ENCODE assay signal across 8 cellular contexts in the genomic region with DNA sequence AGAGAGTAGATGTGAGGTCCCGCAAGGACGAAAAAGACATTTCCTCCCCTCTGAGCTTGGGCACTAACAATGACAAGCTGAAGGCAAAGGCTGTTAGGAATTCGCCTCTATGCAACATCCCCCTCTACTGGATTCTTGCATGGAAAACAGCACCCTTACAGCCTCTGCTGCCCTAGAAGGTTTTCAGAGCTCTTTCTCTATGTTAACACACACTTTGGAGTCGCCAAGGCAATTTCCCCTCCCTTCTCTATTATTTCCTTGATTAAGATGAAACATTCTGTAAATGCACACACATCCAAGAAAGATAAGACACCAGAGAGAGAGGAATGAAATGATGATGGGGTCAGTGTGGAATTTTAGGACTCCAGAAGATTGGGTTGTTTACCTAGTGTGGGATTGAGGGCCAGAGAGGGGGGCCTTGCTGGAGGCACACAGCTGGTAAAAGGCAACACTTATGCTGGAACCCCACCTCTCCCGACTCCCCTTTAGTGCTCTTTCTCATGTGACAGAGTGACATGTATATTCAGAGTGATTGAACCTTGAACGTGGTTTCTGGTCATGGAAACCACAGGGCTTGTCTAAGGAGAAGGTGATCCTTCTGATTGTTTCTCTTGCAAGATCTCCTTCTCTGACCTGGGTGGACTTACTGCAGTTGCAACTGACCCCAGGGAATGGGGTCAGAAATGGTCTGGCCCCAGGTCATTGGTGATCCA.
DNase-seq lines count a peak whose midpoint lies in the region; ATAC-seq and TF ChIP-seq lines count a peak whose summit lies in the region.

No MANE protein-coding gene starts in this region.

- peak overlapping the region; percentile 24 for H3K4me3 Mint-ChIP-seq in activated T-cell treated with anti-CD3 and anti-CD28 coated beads, Interleukin-2, amount 50 U/mL, for 24 hours
- peak overlapping the region in 5 of 10 donors; percentile 16 to 64 (median 47) for H3K4me3 Mint-ChIP-seq in naive thymus-derived CD4-positive, alpha-beta T cell

- no peaks in the 10 kb centered on the region for H3K27me3 ChIP-seq in esophagus squamous epithelium
- H3K27me3 ChIP-seq in naive thymus-derived CD4-positive, alpha-beta T cell (ENCODE audit: control insufficient read depth in 2 of 2, insufficient read depth in 2 of 2, low read length in 2 of 2) = no peaks in the 10 kb centered on the region

- CTCF ChIA-PET in naive thymus-derived CD4-positive, alpha-beta T cell (lab: Charles Lee) = interaction anchor here (0.6 to 3.1 kb wide), 40 partner anchors 10 to 1239 kb away, joined by 3 to 57 read pairs (median 4); a partner anchor contains a TSS

- POLR2A ChIA-PET in naive thymus-derived CD4-positive, alpha-beta T cell (lab: Charles Lee) = interaction anchor here (0.8 to 1.3 kb wide), 6 partner anchors 8 to 1059 kb away, joined by 3 to 8 read pairs (median 6); a partner anchor contains a TSS

- no peaks in the 10 kb centered on the region for H3K36me3 Mint-ChIP-seq in activated T-cell treated with anti-CD3 and anti-CD28 coated beads, Interleukin-2, amount 50 U/mL, for 24 hours (ENCODE audit: low read depth)
- H3K36me3 Mint-ChIP-seq in naive thymus-derived CD4-positive, alpha-beta T cell = no peaks in the 10 kb centered on the region

- H3K4me1 Mint-ChIP-seq in activated T-cell treated with anti-CD3 and anti-CD28 coated beads, Interleukin-2, amount 50 U/mL, for 24 hours (ENCODE audit: low read depth) = peaks cover 63% of the 10 kb centered on the region
- H3K4me1 Mint-ChIP-seq in naive thymus-derived CD4-positive, alpha-beta T cell = peaks cover 8 to 46% (median 12%) of the 10 kb centered on the region in 7 donors

- TF ChIP-seq POLR2A in esophagus squamous epithelium (IDR thresholded peaks at IDR 0.05) = no peak

- peak overlapping the region in 1 of 4 donors; percentile 26 for H3K4me3 ChIP-seq in esophagus squamous epithelium
- no peak overlapping the region for H3K4me3 ChIP-seq in naive thymus-derived CD4-positive, alpha-beta T cell (ENCODE audit: low read length)

- ATAC-seq in naive thymus-derived CD4-positive, alpha-beta T cell = peak; percentile 84
- ATAC-seq in HG02973 (IDR thresholded peaks at IDR 0.05; ENCODE audit: unreplicated experiment) = no peak

- no peaks in the 10 kb centered on the region for H3K9me3 ChIP-seq in esophagus squamous epithelium
- no peaks in the 10 kb centered on the region for H3K9me3 ChIP-seq in naive thymus-derived CD4-positive, alpha-beta T cell (ENCODE audit: control insufficient read depth in 2 of 3, low read length in 3 of 3)

- intact Hi-C loops in esophagus squamous epithelium (cut with DNase I) = loop anchor here (10.0 kb wide), 2 partner anchors 290 to 1060 kb away; no protein-coding TSS in a partner anchor
- intact Hi-C loops in naive thymus-derived CD4-positive, alpha-beta T cell (cut with micrococcal nuclease) = loop anchor here (1.0 to 10.0 kb wide), 21 partner anchors 38 to 1240 kb away; a partner anchor contains a TSS

- WGBS in esophagus squamous epithelium, 2 donors = 16 to 17% methylated on average over 6 of the region's 6 CpGs

- no peaks in the 10 kb centered on the region for H3K9me3 Mint-ChIP-seq in activated T-cell treated with anti-CD3 and anti-CD28 coated beads, Interleukin-2, amount 50 U/mL, for 24 hours
- H3K9me3 Mint-ChIP-seq in naive thymus-derived CD4-positive, alpha-beta T cell = no peaks in the 10 kb centered on the region

- peak; percentile 65 to 85 (median 76) for TF ChIP-seq CTCF in esophagus squamous epithelium (IDR thresholded peaks at IDR 0.05)

- H3K27ac Mint-ChIP-seq in activated T-cell treated with anti-CD3 and anti-CD28 coated beads, Interleukin-2, amount 50 U/mL, for 24 hours = peak overlapping the region; percentile 97
- peak overlapping the region in 3 of 9 donors; percentile 32 to 75 (median 70) for H3K27ac Mint-ChIP-seq in naive thymus-derived CD4-positive, alpha-beta T cell

- peak overlapping the region in 1 of 4 donors; percentile 4 for H3K27ac ChIP-seq in esophagus squamous epithelium
- H3K27ac ChIP-seq in naive thymus-derived CD4-positive, alpha-beta T cell (ENCODE audit: low read depth, low read length) = no peak overlapping the region

- H3K36me3 ChIP-seq in esophagus squamous epithelium = no peaks in the 10 kb centered on the region
- H3K36me3 ChIP-seq in naive thymus-derived CD4-positive, alpha-beta T cell (ENCODE audit: control insufficient read depth in 2 of 3, insufficient read depth in 3 of 3, low read length in 3 of 3) = no peaks in the 10 kb centered on the region

- DNase-seq in stimulated activated CD4-positive, alpha-beta T cell treated with anti-CD3 and anti-CD28 coated beads, TNF-alpha, amount 100 ng/mL, for 1 hour (ENCODE audit: low read depth in 3 of 3, low spot score in 1 of 3) = peak in 2 of 3 donors; percentile 6 to 12
- no peak for DNase-seq in stimulated activated CD4-positive, alpha-beta T cell treated with anti-CD3 and anti-CD28 coated beads, Interleukin-4, amount 100 ng/mL, for 1 hour
- DNase-seq in HK-2 (ENCODE audit: unreplicated experiment) (peak; percentile 53), NOMO-1 treated with DMSO at 0.1 percent for 48 hours (lab: John Stamatoyannopoulos, UW; ENCODE audit: unreplicated experiment) (peak; percentile 81), esophagus squamous epithelium (lab: John Stamatoyannopoulos, UW) (no peak)
- DNase-seq in activated T-cell treated with anti-CD3 and anti-CD28 coated beads, Interleukin-2, amount 50 U/mL, for 24 hours = no peak
- DNase-seq in naive thymus-derived CD4-positive, alpha-beta T cell = peak in 7 of 9 donors; percentile 51 to 74 (median 68)

- no peaks in the 10 kb centered on the region for H3K27me3 Mint-ChIP-seq in activated T-cell treated with anti-CD3 and anti-CD28 coated beads, Interleukin-2, amount 50 U/mL, for 24 hours
- H3K27me3 Mint-ChIP-seq in naive thymus-derived CD4-positive, alpha-beta T cell = no peaks in the 10 kb centered on the region

- peaks cover 0 to 10% (median 7%) of the 10 kb centered on the region in 3 donors for H3K4me1 ChIP-seq in esophagus squamous epithelium
- no peaks in the 10 kb centered on the region for H3K4me1 ChIP-seq in naive thymus-derived CD4-positive, alpha-beta T cell (ENCODE audit: control insufficient read depth in 2 of 2, insufficient read depth in 2 of 2, low read length in 2 of 2)

Comparison
In these comparisons a context has a peak if more than half of its experiments do, and no peak if none do; other contexts are left out.
1. DNase-seq: peak in stimulated activated CD4-positive, alpha-beta T cell treated with anti-CD3 and anti-CD28 coated beads, TNF-alpha, amount 100 ng/mL, for 1 hour (2 of 3), HK-2 (single experiment), NOMO-1 treated with DMSO at 0.1 percent for 48 hours (single experiment) and naive thymus-derived CD4-positive, alpha-beta T cell (7 of 9); none in stimulated activated CD4-positive, alpha-beta T cell treated with anti-CD3 and anti-CD28 coated beads, Interleukin-4, amount 100 ng/mL, for 1 hour (single experiment), activated T-cell treated with anti-CD3 and anti-CD28 coated beads, Interleukin-2, amount 50 U/mL, for 24 hours (single experiment) and esophagus squamous epithelium (single experiment).